ENCODE assay signal across 21 cellular contexts in genomic region chr1:205169248-205169647, GRCh38.
"Had no signal": no experiment of that assay in that cellular context is flagged by ENCODE, and none has a peak within 500 bp of the region (broad histone marks: within the 10 kb centered on the region; RNA-seq: fewer than 3 reads in every experiment).

No MANE protein-coding gene starts in this region.

- H3K4me3 Mint-ChIP-seq: mesothelial cell of epicardium, natural killer cell, neural progenitor cell had no signal

- DNase-seq: cortex of kidney; effector CD8-positive, alpha-beta T cell; foreskin melanocyte; glutamatergic neuron; islet precursor cell; natural killer cell; nucleus accumbens; pancreas; retina; right lobe of liver; stimulated activated CD4-positive, alpha-beta T cell treated with anti-CD3 and anti-CD28 coated beads, Interleukin-15, amount 100 ng/mL, for 24 hours; stimulated activated CD4-positive, alpha-beta T cell treated with anti-CD3 and anti-CD28 coated beads, Interleukin-1b, Interleukin-23, amount 100 ng/mL, for 48 hours; stimulated activated CD4-positive, alpha-beta T cell treated with anti-CD3 and anti-CD28 coated beads, Interleukin-4, amount 100 ng/mL, for 4 hours; stimulated activated naive CD4-positive, alpha-beta T cell treated with Interleukin-2 at 50 U/mL for 16 hours; tibial artery; upper lobe of left lung had no signal

- H3K4me2 ChIP-seq: neural progenitor cell had no signal

- H3K27ac Mint-ChIP-seq: mesothelial cell of epicardium, natural killer cell, neural progenitor cell had no signal

- H3K27me3 ChIP-seq: dorsolateral prefrontal cortex, neural progenitor cell, pancreas, right lobe of liver, tibial artery, upper lobe of left lung had no signal

- H3K27ac ChIP-seq: dorsolateral prefrontal cortex, neural progenitor cell, pancreas, prostate gland, right lobe of liver, tibial artery, upper lobe of left lung had no signal

- H3K4me1 Mint-ChIP-seq: mesothelial cell of epicardium, neural progenitor cell had no signal

- H3K9ac ChIP-seq: neural progenitor cell had no signal

- H3K4me1 ChIP-seq: neural progenitor cell, pancreas, prostate gland, right lobe of liver, tibial artery, upper lobe of left lung had no signal

- H3K36me3 ChIP-seq: neural progenitor cell, pancreas had no signal

- H3K9me3 ChIP-seq: pancreas, prostate gland, right lobe of liver, tibial artery, upper lobe of left lung had no signal

- H3K4me3 ChIP-seq: dorsolateral prefrontal cortex, neural progenitor cell, pancreas, prostate gland, right lobe of liver, tibial artery, upper lobe of left lung had no signal

- H2AFZ ChIP-seq: neural progenitor cell had no signal

- ATAC-seq: left lobe of liver, natural killer cell, pancreas, right lobe of liver had no signal
